8 cellular contexts compared by ENCODE assay signal in genomic region chr3:4985330-4986174, GRCh38. TPM values are rescaled to one million over a fixed set of nuclear protein-coding genes. Genes with fewer than 3 reads are reported as not detected.
DNase-seq lines count a peak whose midpoint lies in the region; ATAC-seq and TF ChIP-seq lines count a peak whose summit lies in the region.

No MANE protein-coding gene starts in this region.

- CTCF ChIA-PET in RWPE1 (lab: Yijun Ruan, JAX) = interaction anchor here (0.7 kb wide), 1 partner anchor 80 kb away, joined by 5 read pairs; no protein-coding TSS in a partner anchor

- DNase-seq in RWPE1 (ENCODE audit: low spot score) (peak; percentile 68), neural crest cell (ENCODE audit: low read depth, low spot score) (no peak), AG20443 (ENCODE audit: low spot score) (no peak), GOT3 (lab: John Stamatoyannopoulos, UW) (no peak), NCI-H1417 treated with DMSO at 0.1 percent for 48 hours (lab: John Stamatoyannopoulos, UW) (no peak), NCI-H1048 (lab: John Stamatoyannopoulos, UW) (no peak)
- DNase-seq in effector memory CD8-positive, alpha-beta T cell = no peak

- H3K9me3 Mint-ChIP-seq in effector memory CD8-positive, alpha-beta T cell = no peaks in the 10 kb centered on the region
- H3K9me3 Mint-ChIP-seq in neural crest cell = no peaks in the 10 kb centered on the region

- H3K27ac Mint-ChIP-seq in effector memory CD8-positive, alpha-beta T cell = peak overlapping the region; percentile 96 to 97
- no peak overlapping the region for H3K27ac Mint-ChIP-seq in neural crest cell (ENCODE audit: unreplicated experiment)

- POLR2A ChIA-PET in RWPE1 (lab: Yijun Ruan, JAX; ENCODE audit: low non-redundant PET) = interaction anchor here (4.2 kb wide), 1 partner anchor 37 kb away, joined by 19 read pairs; no protein-coding TSS in a partner anchor

- TF ChIP-seq CTCF in RWPE1 (conservative IDR thresholded peaks at IDR 0.05; ENCODE audit: low read depth) = no peak
- no peak for TF ChIP-seq CTCF in neural crest cell (conservative IDR thresholded peaks at IDR 0.05)

- no peak for ATAC-seq in effector memory CD8-positive, alpha-beta T cell (replicated peaks)

- peaks cover 56 to 61% of the 10 kb centered on the region in 2 donors for H3K4me1 Mint-ChIP-seq in effector memory CD8-positive, alpha-beta T cell (ENCODE audit: low read depth in 2 of 2)
- H3K4me1 Mint-ChIP-seq in neural crest cell = peaks cover 11% of the 10 kb centered on the region

- no peaks in the 10 kb centered on the region for H3K27me3 Mint-ChIP-seq in effector memory CD8-positive, alpha-beta T cell
- H3K27me3 Mint-ChIP-seq in neural crest cell (ENCODE audit: low read depth) = peaks cover 62% of the 10 kb centered on the region

- peaks cover 69% of the 10 kb centered on the region for H3K36me3 Mint-ChIP-seq in effector memory CD8-positive, alpha-beta T cell (ENCODE audit: insufficient read depth)
- H3K36me3 Mint-ChIP-seq in neural crest cell (ENCODE audit: low read depth) = no peaks in the 10 kb centered on the region

- peak overlapping the region; percentile 83 to 86 for H3K4me3 Mint-ChIP-seq in effector memory CD8-positive, alpha-beta T cell
- H3K4me3 Mint-ChIP-seq in neural crest cell = peak overlapping the region; percentile 65

- peak overlapping the region; percentile 92 for H3K27ac ChIP-seq in RWPE1

- TF ChIP-seq POLR2A in GM19099 (IDR thresholded peaks at IDR 0.05; ENCODE audit: extremely low read depth, insufficient read length, low read depth) = peak; percentile 51

RNA-seq across cellular contexts. Expression of gene BHLHE40, which starts 6.3 kb away (rescaled TPM):
- total RNA-seq in neural crest cell = 0.21 and 0.32 TPM in 2 replicates
